In the genomic region with DNA sequence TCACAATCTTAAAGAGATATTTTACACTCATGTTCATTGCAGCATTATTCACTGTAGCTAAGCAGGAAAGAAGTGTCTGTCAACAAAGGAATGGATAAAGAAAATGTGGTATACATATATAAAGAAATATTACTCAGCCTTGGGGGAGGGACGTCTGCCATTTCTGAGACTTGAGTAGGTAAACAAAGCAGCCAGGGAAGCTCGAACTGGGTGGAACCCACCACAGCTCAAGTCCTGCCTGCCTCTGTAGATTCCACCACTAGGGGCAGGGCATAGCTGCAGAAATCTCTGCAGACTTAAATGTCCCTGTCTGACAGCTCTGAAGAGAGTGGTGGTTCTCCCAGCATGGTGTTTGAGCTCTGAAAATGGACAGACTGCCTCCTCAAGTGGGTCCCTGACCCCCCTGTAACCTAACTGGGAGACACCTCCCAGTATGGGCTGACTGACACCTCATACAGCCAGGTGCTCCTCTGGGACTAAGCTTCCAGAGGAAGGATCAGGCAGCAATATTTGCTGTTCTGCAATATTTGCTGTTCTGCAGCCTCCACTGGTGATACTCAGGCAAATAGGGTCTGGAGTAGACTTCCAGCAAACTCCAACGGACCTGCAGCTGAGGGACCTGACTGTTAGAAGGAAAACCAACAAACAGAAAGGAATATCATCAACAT, we compare ENCODE assay signal across 8 cellular contexts.
A peak's percentile ranks its signal among the peaks of the same experiment; 100 is the strongest.
DNase-seq lines count a peak whose midpoint lies in the region; ATAC-seq, FAIRE-seq and TF ChIP-seq lines count a peak whose summit lies in the region.
"Not testable (repeated sequence)": the region's sequence is repeated elsewhere in the genome, so short reads cannot be mapped to it uniquely, and the experiment has no call there.

No MANE protein-coding gene starts in this region.

- POLR2A ChIA-PET in BJ (lab: Charles Lee) = not testable (repeated sequence)
- POLR2A ChIA-PET in MCF 10A (lab: Yijun Ruan, JAX) = interaction anchor here (1.4 to 1.6 kb wide), 2 partner anchors 10 to 14 kb away, joined by 3 read pairs; no protein-coding TSS in a partner anchor

- not testable (repeated sequence) for H3K27ac Mint-ChIP-seq in MCF 10A (ENCODE audit: low read depth, unreplicated experiment)

- not testable (repeated sequence) for H3K36me3 ChIP-seq in BJ (ENCODE audit: control insufficient read depth, insufficient read depth, low read length); right lobe of liver; small intestine (ENCODE audit: control insufficient read depth in 2 of 2, insufficient read depth in 2 of 2, low read length in 2 of 2)

- 8% methylated on average over 3 of the region's 3 CpGs for WGBS in right lobe of liver (ENCODE audit: insufficient coverage, low coverage, low lambda C conversion rate, missing lambda C conversion rate)
- WGBS in small intestine, 3 donors = 4 to 25% (median 21%) methylated on average over 3 of the region's 3 CpGs

- H3K9me3 ChIP-seq in right lobe of liver; small intestine (ENCODE audit: control insufficient read depth, low read depth): not testable (repeated sequence)

- CTCF ChIA-PET in BJ (lab: Yijun Ruan, JAX) = interaction anchor here (0.7 to 2.2 kb wide), 9 partner anchors 9 to 160 kb away, joined by 3 to 10 read pairs (median 3); no protein-coding TSS in a partner anchor
- CTCF ChIA-PET in MCF 10A (lab: Yijun Ruan, JAX) = interaction anchor here (0.6 to 3.0 kb wide), 13 partner anchors 10 to 1197 kb away, joined by 3 to 21 read pairs (median 3); no protein-coding TSS in a partner anchor

- BruUV-seq in MCF 10A (replicated peaks; lab: Mats Ljungman, UMichigan) = not testable (repeated sequence)

- not testable (repeated sequence) for H3K4me1 ChIP-seq in right lobe of liver; small intestine (ENCODE audit: control insufficient read depth in 2 of 2, insufficient read depth in 1 of 2, low read depth in 1 of 2, low read length in 1 of 2)

- ATAC-seq in right lobe of liver = peak in 2 of 4 donors; percentile 35 to 37

- not testable (repeated sequence) for H3K27me3 Mint-ChIP-seq in MCF 10A (ENCODE audit: insufficient read depth, unreplicated experiment)

- not testable (repeated sequence) for H3K4me1 Mint-ChIP-seq in MCF 10A (ENCODE audit: insufficient read depth, unreplicated experiment)

- H3K36me3 Mint-ChIP-seq in MCF 10A (ENCODE audit: insufficient read depth, unreplicated experiment) = not testable (repeated sequence)

- H3K9me3 Mint-ChIP-seq in MCF 10A (ENCODE audit: unreplicated experiment) = peaks cover 15% of the 10 kb centered on the region

- not testable (repeated sequence) for H3K27me3 ChIP-seq in BJ (ENCODE audit: control insufficient read depth, insufficient read depth, low read length); right lobe of liver; small intestine (ENCODE audit: control insufficient read depth in 2 of 2, insufficient read depth in 2 of 2, low read length in 2 of 2)

- intact Hi-C loops in MCF 10A (cut with micrococcal nuclease); right lobe of liver (cut with DNase I): not testable (repeated sequence)

- not testable (repeated sequence) for H3K4me3 ChIP-seq in BJ (ENCODE audit: low read depth, low read length); foreskin fibroblast (ENCODE audit: low read depth in 1 of 2, low read length in 2 of 2); right lobe of liver; small intestine (ENCODE audit: low read depth in 1 of 2, low read length in 2 of 2)

- not testable (repeated sequence) for FAIRE-seq in small intestine (lab: Jason Lieb, UNC)

- not testable (repeated sequence) for TF ChIP-seq POLR2A in right lobe of liver (IDR thresholded peaks at IDR 0.05)

- not testable (repeated sequence) for DNase-seq in BJ (ENCODE audit: low read depth); GM20000 (ENCODE audit: low spot score); right lobe of liver
- peak; percentile 8 for DNase-seq in MV-4-11 (lab: John Stamatoyannopoulos, UW)
- peak; percentile 32 for DNase-seq in SHP77 treated with DMSO at 0.1 percent for 48 hours (lab: John Stamatoyannopoulos, UW)
- DNase-seq in MCF 10A (ENCODE audit: unreplicated experiment) = peak; percentile 29
- DNase-seq in foreskin fibroblast = peak in 1 of 2 donors; percentile 49
- peak; percentile 6 for DNase-seq in small intestine

- TF ChIP-seq CTCF in BJ (IDR thresholded peaks at IDR 0.05; ENCODE audit: insufficient read depth, low read depth, low read length) (peak; percentile 53), GM20000 (IDR thresholded peaks at IDR 0.05; ENCODE audit: extremely low read depth, missing control alignments) (peak; percentile 32), MCF 10A (IDR thresholded peaks at IDR 0.05; ENCODE audit: unreplicated experiment) (peak; percentile 46), foreskin fibroblast (IDR thresholded peaks at IDR 0.05; ENCODE audit: low read depth, low read length) (peak; percentile 51), right lobe of liver (IDR thresholded peaks at IDR 0.05) (peak; percentile 36 to 67 (median 58))

- not testable (repeated sequence) for H3K4me3 Mint-ChIP-seq in MCF 10A (ENCODE audit: unreplicated experiment)

- not testable (repeated sequence) for H3K27ac ChIP-seq in right lobe of liver; small intestine (ENCODE audit: low read depth in 1 of 2, low read length in 1 of 2)
